Comparison of ENCODE assay signal across 12 cellular contexts in genomic region chr16:27450836-27451341, GRCh38. TPM values are rescaled to one million over a fixed set of nuclear protein-coding genes. Genes with fewer than 3 reads are reported as not detected.
A peak's percentile ranks its signal among the peaks of the same experiment; 100 is the strongest.
DNase-seq lines count a peak whose midpoint lies in the region; ATAC-seq and TF ChIP-seq lines count a peak whose summit lies in the region.
"Had no signal": no experiment of that assay in that cellular context is flagged by ENCODE, and none has a peak within 500 bp of the region (broad histone marks: within the 10 kb centered on the region; RNA-seq: fewer than 3 reads in every experiment).

No MANE protein-coding gene starts in this region.

- DNase-seq in DMS53 (lab: John Stamatoyannopoulos, UW), result peak; percentile 10
- DNase-seq in DMS53 treated with DMSO at 0.1 percent for 48 hours (lab: John Stamatoyannopoulos, UW; ENCODE audit: unreplicated experiment), result no peak
- DNase-seq in T-cell, result peak in 5 of 34 experiments; percentile 21 to 44 (median 26)
- no peak for DNase-seq in naive thymus-derived CD4-positive, alpha-beta T cell
- no peak for DNase-seq in SJCRH30
- DNase-seq in G401 (ENCODE audit: low spot score), result no peak
- DNase-seq: NCI-H524 treated with DMSO at 0.1 percent for 48 hours, psoas muscle, testis had no signal

- peaks cover 30% of the 10 kb centered on the region for H3K36me3 Mint-ChIP-seq in T-cell
- H3K36me3 Mint-ChIP-seq in naive thymus-derived CD4-positive, alpha-beta T cell, result peaks cover 4 to 58% (median 26%) of the 10 kb centered on the region in 5 donors

- H3K27ac ChIP-seq in HEK293 (ENCODE audit: extremely low read depth, low read depth, low read length) (no peak overlapping the region), SJCRH30 (no peak overlapping the region)
- peak overlapping the region; percentile 11 for H3K27ac ChIP-seq in naive thymus-derived CD4-positive, alpha-beta T cell (ENCODE audit: low read depth, low read length)
- H3K27ac ChIP-seq: 22Rv1, psoas muscle, testis had no signal

- H3K27ac Mint-ChIP-seq in T-cell, result peak overlapping the region; percentile 90 to 91
- H3K27ac Mint-ChIP-seq in naive thymus-derived CD4-positive, alpha-beta T cell, result peak overlapping the region; percentile 17 to 93 (median 83)

- TF ChIP-seq CTCF in HEK293 (tag by site-specific recombination; IDR thresholded peaks at IDR 0.05), result no peak

- H3K4me3 Mint-ChIP-seq in T-cell, result peak overlapping the region in 2 of 3 donors; percentile 1 to 67
- peak overlapping the region in 5 of 10 donors; percentile 9 to 66 (median 34) for H3K4me3 Mint-ChIP-seq in naive thymus-derived CD4-positive, alpha-beta T cell

- H3K4me3 ChIP-seq in HEK293 (ENCODE audit: low read depth, low read length) (no peak overlapping the region), SJCRH30 (no peak overlapping the region)
- no peak overlapping the region for H3K4me3 ChIP-seq in naive thymus-derived CD4-positive, alpha-beta T cell (ENCODE audit: low read length)
- H3K4me3 ChIP-seq: psoas muscle, testis had no signal

- POLR2A ChIA-PET in HEK293 (lab: Yijun Ruan, JAX) (no interaction called here), T-cell (lab: Charles Lee) (interaction anchor here (0.6 to 7.6 kb wide), 7 partner anchors 12 to 215 kb away, joined by 3 to 88 read pairs (median 5); partner anchors contain the start of gene IL21R (in 1 of the 2))
- POLR2A ChIA-PET in naive thymus-derived CD4-positive, alpha-beta T cell (lab: Charles Lee), result interaction anchor here (1.2 to 1.3 kb wide), 2 partner anchors 30 to 63 kb away, joined by 3 to 6 read pairs; no protein-coding TSS in a partner anchor

- no peaks in the 10 kb centered on the region for H3K27me3 Mint-ChIP-seq in T-cell
- no peaks in the 10 kb centered on the region for H3K27me3 Mint-ChIP-seq in naive thymus-derived CD4-positive, alpha-beta T cell

- H3K9me3 ChIP-seq in HEK293 (ENCODE audit: control insufficient read depth, insufficient read depth, low read depth, low read length), result no peaks in the 10 kb centered on the region
- H3K9me3 ChIP-seq in naive thymus-derived CD4-positive, alpha-beta T cell (ENCODE audit: control insufficient read depth in 2 of 3, low read length in 3 of 3), result no peaks in the 10 kb centered on the region
- H3K9me3 ChIP-seq in SJCRH30 (replicated peaks), result no peaks in the 10 kb centered on the region
- H3K9me3 ChIP-seq: psoas muscle, testis had no signal

- no peaks in the 10 kb centered on the region for H3K4me1 ChIP-seq in HEK293 (ENCODE audit: control insufficient read depth, insufficient read depth, low read length)
- peaks cover 48 to 67% of the 10 kb centered on the region in 2 donors for H3K4me1 ChIP-seq in naive thymus-derived CD4-positive, alpha-beta T cell (ENCODE audit: control insufficient read depth in 2 of 2, insufficient read depth in 2 of 2, low read length in 2 of 2)
- peaks cover 2% of the 10 kb centered on the region for H3K4me1 ChIP-seq in SJCRH30
- H3K4me1 ChIP-seq: psoas muscle, testis had no signal

- no peaks in the 10 kb centered on the region for H3K9me3 Mint-ChIP-seq in T-cell
- peaks cover 0 to 11% (median 0%) of the 10 kb centered on the region in 11 donors for H3K9me3 Mint-ChIP-seq in naive thymus-derived CD4-positive, alpha-beta T cell

- in situ Hi-C loops in G401 (cut with HindIII; ENCODE audit: low sequenced_read_pairs), result no loop called here

- CTCF ChIA-PET in HEK293 (lab: Yijun Ruan, JAX), result interaction anchor here (1.0 to 1.2 kb wide), 2 partner anchors 11 to 305 kb away, joined by 3 read pairs; no protein-coding TSS in a partner anchor
- CTCF ChIA-PET in T-cell (lab: Charles Lee), result interaction anchor here in 1 of 2 donors (0.6 to 1.5 kb wide), 5 partner anchors 83 to 333 kb away, joined by 3 to 7 read pairs (median 5); no protein-coding TSS in a partner anchor
- CTCF ChIA-PET in naive thymus-derived CD4-positive, alpha-beta T cell (lab: Charles Lee), result interaction anchor here (0.7 to 1.2 kb wide), 4 partner anchors 12 to 272 kb away, joined by 3 to 5 read pairs (median 4); no protein-coding TSS in a partner anchor

- no peaks in the 10 kb centered on the region for H3K27me3 ChIP-seq in naive thymus-derived CD4-positive, alpha-beta T cell (ENCODE audit: control insufficient read depth in 2 of 2, insufficient read depth in 2 of 2, low read length in 2 of 2)
- no peaks in the 10 kb centered on the region for H3K27me3 ChIP-seq in SJCRH30
- H3K27me3 ChIP-seq: testis had no signal

- H3K36me3 ChIP-seq in HEK293 (ENCODE audit: control insufficient read depth in 2 of 2, insufficient read depth in 1 of 2, low read length in 2 of 2), result no peaks in the 10 kb centered on the region
- peaks cover 0 to 32% (median 8%) of the 10 kb centered on the region in 3 experiments for H3K36me3 ChIP-seq in naive thymus-derived CD4-positive, alpha-beta T cell (ENCODE audit: control insufficient read depth in 2 of 3, insufficient read depth in 3 of 3, low read length in 3 of 3)
- peaks cover 9% of the 10 kb centered on the region; the same call in 1 of the 2 replicates for H3K36me3 ChIP-seq in SJCRH30

- peaks cover 83 to 91% (median 83%) of the 10 kb centered on the region in 3 donors for H3K4me1 Mint-ChIP-seq in T-cell
- H3K4me1 Mint-ChIP-seq in naive thymus-derived CD4-positive, alpha-beta T cell, result peaks cover 52 to 92% (median 69%) of the 10 kb centered on the region in 7 donors

- intact Hi-C loops in naive thymus-derived CD4-positive, alpha-beta T cell (cut with micrococcal nuclease), result loop anchor here in 1 of 2 donors (1.0 kb wide), 1 partner anchor 12 kb away; no protein-coding TSS in a partner anchor

- no peak for ATAC-seq in T-cell (replicated peaks in 1 of 4)
- ATAC-seq in naive thymus-derived CD4-positive, alpha-beta T cell, result no peak
- ATAC-seq in HG03520 (IDR thresholded peaks at IDR 0.05; ENCODE audit: unreplicated experiment), result no peak
- ATAC-seq: psoas muscle had no signal

TF ChIP-seq in HEK293, 187 proteins besides CTCF, POLR2A, EP300 and RAD21:
- no peak for TF ChIP-seq ZNF560 (tag by site-specific recombination; IDR thresholded peaks at IDR 0.05; ENCODE audit: borderline replicate concordance)
- no peak for TF ChIP-seq ZNF274 (IDR thresholded peaks at IDR 0.05; ENCODE audit: low read length)
- no peak for TF ChIP-seq ZNF274 (tag by site-specific recombination; IDR thresholded peaks at IDR 0.05; ENCODE audit: borderline replicate concordance)
- TF ChIP-seq SCRT2 (tag by site-specific recombination; IDR thresholded peaks at IDR 0.05), result peak; percentile 80
- peak; percentile 90 for TF ChIP-seq SCRT1 (tag by site-specific recombination; IDR thresholded peaks at IDR 0.05; ENCODE audit: borderline replicate concordance)
- TF ChIP-seq PBX3 (CRISPR knock-in tag; IDR thresholded peaks at IDR 0.05), result no peak
- no peak for TF ChIP-seq KLF8 (tag by site-specific recombination; IDR thresholded peaks at IDR 0.05)

RNA-seq across cellular contexts. Expression of gene IL21R, which starts 48.9 kb away (rescaled TPM):
- 10 to 100 TPM; 35.6 to 44.3 (median 38.2) TPM for total RNA-seq in T-cell
- 10 to 100 TPM; 24.6 to 40.9 (median 31.4) TPM for total RNA-seq in naive thymus-derived CD4-positive, alpha-beta T cell
- 10 to 100 TPM; 37.1 to 52.1 TPM for polyA plus RNA-seq in naive thymus-derived CD4-positive, alpha-beta T cell
- 3.8 and 4.6 TPM in 2 replicates for total RNA-seq in SJCRH30 (2014; rRNA removed; shearing (Covaris generic))
- total RNA-seq in G401 (2014; rRNA removed; shearing (Covaris generic)), result 0.18 TPM in 1 of 2 replicates, not detected in the other
